ENCODE assay signal across 10 cellular contexts in the genomic region with DNA sequence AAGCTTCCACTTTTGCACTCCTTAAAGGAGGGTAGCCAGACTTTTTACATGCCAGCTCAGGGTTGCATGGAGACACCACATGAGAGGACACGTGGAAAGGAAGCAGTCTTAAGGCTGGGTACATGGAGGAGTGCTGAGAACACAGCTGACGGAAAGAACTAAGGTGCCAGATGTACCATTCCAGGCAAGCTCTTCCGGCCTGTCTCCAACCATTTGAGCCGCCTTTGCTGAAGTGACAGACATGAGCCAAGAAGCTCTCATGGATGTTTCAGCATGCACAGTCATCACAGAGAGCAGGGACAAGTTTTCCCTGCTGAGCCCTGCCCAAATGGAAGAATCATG.
"Had no signal": no experiment of that assay in that cellular context is flagged by ENCODE, and none has a peak within 500 bp of the region (broad histone marks: within the 10 kb centered on the region; RNA-seq: fewer than 3 reads in every experiment).

No MANE protein-coding gene starts in this region.

- H3K27me3 ChIP-seq: left lung, neural progenitor cell, pancreas, tibial nerve had no signal

- H3K36me3 ChIP-seq: left lung, neural progenitor cell, pancreas, tibial nerve had no signal

- H3K4me1 ChIP-seq: left lung, neural progenitor cell, pancreas had no signal

- H2AFZ ChIP-seq: neural progenitor cell had no signal

- H3K9ac ChIP-seq: neural progenitor cell had no signal

- H3K9me3 ChIP-seq: left lung, pancreas, tibial nerve had no signal

- H3K4me2 ChIP-seq: neural progenitor cell had no signal

- H3K4me3 ChIP-seq: left lung, neural progenitor cell, pancreas, tibial nerve had no signal

- DNase-seq: activated CD4-positive, alpha-beta T cell treated with anti-CD3 and anti-CD28 coated beads, Interleukin-2, amount 50 U/mL, for 1 hour; activated naive CD4-positive, alpha-beta T cell treated with anti-CD3 and anti-CD28 coated beads, Interleukin-2, amount 10 ng/mL, durations not matched to agents 7 days and 5 days; activated T-cell treated with anti-CD3 and anti-CD28 coated beads for 4 hours; cortex of kidney; effector CD8-positive, alpha-beta T cell; left lung; pancreas; stimulated activated naive B cell treated with anti-CD40 and anti-IgM and Interleukin-4, amounts not matched to agents 10 μg/mL and 1 μg/mL and 100 μg/mL, for 72 hours had no signal

- H3K27ac ChIP-seq: left lung, neural progenitor cell, pancreas had no signal
